ENCODE assay signal across 8 cellular contexts in the genomic region with DNA sequence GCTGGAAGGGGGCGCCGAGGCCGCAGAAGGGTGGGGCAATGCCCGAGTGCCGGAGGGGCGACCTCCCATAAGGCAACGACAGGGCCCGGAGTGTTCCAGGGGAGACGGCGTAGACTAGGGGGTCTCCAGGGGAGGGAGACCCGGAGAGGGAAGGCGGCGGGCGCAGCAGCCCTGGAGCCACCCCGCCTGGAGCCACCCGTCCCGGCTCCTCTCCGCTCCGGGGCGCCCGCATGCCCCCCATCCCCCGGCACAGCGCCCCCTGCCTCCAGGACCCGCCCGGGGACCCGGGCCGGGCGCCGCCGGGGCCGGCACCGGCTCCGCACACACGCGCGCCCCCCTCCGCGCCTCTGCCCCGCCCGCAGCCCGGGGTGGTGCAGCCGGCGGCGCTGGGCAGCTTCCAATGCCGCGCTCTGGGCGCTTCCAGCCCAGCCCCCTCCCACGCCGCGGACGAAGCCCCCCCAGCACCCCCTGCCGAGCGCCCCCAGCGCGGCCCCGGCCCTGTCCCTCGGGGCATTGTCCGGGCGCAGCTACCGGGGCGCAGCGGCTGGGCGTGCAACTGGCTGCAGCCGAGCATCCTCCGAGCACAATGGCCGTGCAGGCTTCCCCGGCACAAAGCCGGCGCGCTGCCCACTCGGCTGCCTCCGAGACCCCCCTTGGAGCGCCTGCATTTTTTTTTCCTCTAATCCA. TPM values are rescaled to one million over a fixed set of nuclear protein-coding genes. Genes with fewer than 3 reads are reported as not detected.
A peak's percentile ranks its signal among the peaks of the same experiment; 100 is the strongest.
DNase-seq lines count a peak whose midpoint lies in the region; ATAC-seq lines count a peak whose summit lies in the region.

No MANE protein-coding gene starts in this region.

- H3K36me3 Mint-ChIP-seq in activated naive CD8-positive, alpha-beta T cell treated with anti-CD3 and anti-CD28 coated beads, Interleukin-2, amount 10 ng/mL, durations not matched to agents 7 days and 5 days = no peaks in the 10 kb centered on the region
- peaks cover 6% of the 10 kb centered on the region for H3K36me3 Mint-ChIP-seq in stimulated activated memory B cell treated with anti-CD40 and anti-IgM and Interleukin-4, amounts not matched to agents 10 μg/mL and 1 μg/mL and 100 μg/mL, for 72 hours

- H3K4me3 ChIP-seq in BLaER1 (peak overlapping the region; percentile 62), iPS-11a (ENCODE audit: low read depth, low read length) (peak overlapping the region; percentile 57)

- H3K27me3 Mint-ChIP-seq in activated naive CD8-positive, alpha-beta T cell treated with anti-CD3 and anti-CD28 coated beads, Interleukin-2, amount 10 ng/mL, durations not matched to agents 7 days and 5 days = peaks cover 57% of the 10 kb centered on the region
- H3K27me3 Mint-ChIP-seq in stimulated activated memory B cell treated with anti-CD40 and anti-IgM and Interleukin-4, amounts not matched to agents 10 μg/mL and 1 μg/mL and 100 μg/mL, for 72 hours = peaks cover 85% of the 10 kb centered on the region

- POLR2A ChIA-PET in activated naive CD8-positive, alpha-beta T cell treated with anti-CD3 and anti-CD28 coated beads, Interleukin-2, amount 10 ng/mL, durations not matched to agents 7 days and 5 days (lab: Charles Lee) = no interaction called here

- peaks cover 47% of the 10 kb centered on the region for H4K20me1 ChIP-seq in BLaER1

- no peaks in the 10 kb centered on the region for H3K36me3 ChIP-seq in BLaER1

- H3K27me3 ChIP-seq in BLaER1 = peaks cover 79% of the 10 kb centered on the region

- no peak overlapping the region for H3K27ac Mint-ChIP-seq in activated naive CD8-positive, alpha-beta T cell treated with anti-CD3 and anti-CD28 coated beads, Interleukin-2, amount 10 ng/mL, durations not matched to agents 7 days and 5 days
- no peak overlapping the region for H3K27ac Mint-ChIP-seq in stimulated activated memory B cell treated with anti-CD40 and anti-IgM and Interleukin-4, amounts not matched to agents 10 μg/mL and 1 μg/mL and 100 μg/mL, for 72 hours

- ATAC-seq in HG02588 (IDR thresholded peaks at IDR 0.05; ENCODE audit: unreplicated experiment) = peak; percentile 23
- ATAC-seq in activated naive CD8-positive, alpha-beta T cell treated with anti-CD3 and anti-CD28 coated beads, Interleukin-2, amount 10 ng/mL, durations not matched to agents 7 days and 5 days (ENCODE audit: low read depth) = peak; percentile 32
- peak; percentile 32 for ATAC-seq in stimulated activated memory B cell treated with anti-CD40 and anti-IgM and Interleukin-4, amounts not matched to agents 10 μg/mL and 1 μg/mL and 100 μg/mL, for 72 hours
- no peak for ATAC-seq in GM21529 (IDR thresholded peaks at IDR 0.05; ENCODE audit: unreplicated experiment)
- no peak for ATAC-seq in HG02763 (IDR thresholded peaks at IDR 0.05; ENCODE audit: unreplicated experiment)

- H3K9me3 Mint-ChIP-seq in activated naive CD8-positive, alpha-beta T cell treated with anti-CD3 and anti-CD28 coated beads, Interleukin-2, amount 10 ng/mL, durations not matched to agents 7 days and 5 days = no peaks in the 10 kb centered on the region
- peaks cover 5% of the 10 kb centered on the region for H3K9me3 Mint-ChIP-seq in stimulated activated memory B cell treated with anti-CD40 and anti-IgM and Interleukin-4, amounts not matched to agents 10 μg/mL and 1 μg/mL and 100 μg/mL, for 72 hours

- H3K9me3 ChIP-seq in BLaER1 = no peaks in the 10 kb centered on the region

- peak overlapping the region; percentile 83 for H3K4me2 ChIP-seq in BLaER1

- peak overlapping the region; percentile 61 for H3K4me3 Mint-ChIP-seq in activated naive CD8-positive, alpha-beta T cell treated with anti-CD3 and anti-CD28 coated beads, Interleukin-2, amount 10 ng/mL, durations not matched to agents 7 days and 5 days
- peak overlapping the region; percentile 72 for H3K4me3 Mint-ChIP-seq in stimulated activated memory B cell treated with anti-CD40 and anti-IgM and Interleukin-4, amounts not matched to agents 10 μg/mL and 1 μg/mL and 100 μg/mL, for 72 hours

- H3K4me1 Mint-ChIP-seq in activated naive CD8-positive, alpha-beta T cell treated with anti-CD3 and anti-CD28 coated beads, Interleukin-2, amount 10 ng/mL, durations not matched to agents 7 days and 5 days = peaks cover 12% of the 10 kb centered on the region
- H3K4me1 Mint-ChIP-seq in stimulated activated memory B cell treated with anti-CD40 and anti-IgM and Interleukin-4, amounts not matched to agents 10 μg/mL and 1 μg/mL and 100 μg/mL, for 72 hours = peaks cover 39% of the 10 kb centered on the region

- DNase-seq in activated naive CD8-positive, alpha-beta T cell treated with anti-CD3 and anti-CD28 coated beads, Interleukin-2, amount 10 ng/mL, durations not matched to agents 7 days and 5 days = peak; percentile 47
- no peak for DNase-seq in stimulated activated CD4-positive, alpha-beta T cell treated with anti-CD3 and anti-CD28 coated beads, Interleukin-4, amount 100 ng/mL, for 4 hours

- no peak overlapping the region for H3K9ac ChIP-seq in BLaER1

- no peak overlapping the region for H3K27ac ChIP-seq in BLaER1

- peaks cover 54% of the 10 kb centered on the region for H3K4me1 ChIP-seq in BLaER1

RNA-seq across cellular contexts. Expression of a gene that starts 0.5 kb away (rescaled TPM):
- under 1 TPM; 0.14 to 0.19 TPM for total RNA-seq in activated naive CD8-positive, alpha-beta T cell treated with anti-CD3 and anti-CD28 coated beads, Interleukin-2, amount 10 ng/mL, durations not matched to agents 7 days and 5 days

Comparison
In these comparisons a context has a peak if more than half of its experiments do, and no peak if none do; other contexts are left out.
1. ATAC-seq: peak in HG02588 (single experiment), activated naive CD8-positive, alpha-beta T cell treated with anti-CD3 and anti-CD28 coated beads, Interleukin-2, amount 10 ng/mL, durations not matched to agents 7 days and 5 days (single experiment) and stimulated activated memory B cell treated with anti-CD40 and anti-IgM and Interleukin-4, amounts not matched to agents 10 μg/mL and 1 μg/mL and 100 μg/mL, for 72 hours (single experiment); none in GM21529 (single experiment) and HG02763 (single experiment).